ENCODE assay signal across 13 cellular contexts in genomic region chr16:4496305-4496704, GRCh38. TPM values are rescaled to one million over a fixed set of nuclear protein-coding genes. Genes with fewer than 3 reads are reported as not detected.
DNase-seq lines count a peak whose midpoint lies in the region; ATAC-seq, FAIRE-seq and TF ChIP-seq lines count a peak whose summit lies in the region.
"Had no signal": no experiment of that assay in that cellular context is flagged by ENCODE, and none has a peak within 500 bp of the region (broad histone marks: within the 10 kb centered on the region; RNA-seq: fewer than 3 reads in every experiment).

No MANE protein-coding gene starts in this region.

- peak overlapping the region; percentile 73 to 83 (median 77) for H3K27ac ChIP-seq in esophagus squamous epithelium

- H3K27me3 ChIP-seq in esophagus squamous epithelium: no peaks in the 10 kb centered on the region

- H3K4me3 ChIP-seq in esophagus squamous epithelium: no peak overlapping the region
- H3K4me3 ChIP-seq: A549 had no signal

- CTCF ChIA-PET in activated CD8-positive, alpha-beta T cell treated with anti-CD3 and anti-CD28 coated beads for 36 hours (lab: Charles Lee): interaction anchor here (1.1 to 1.7 kb wide), 2 partner anchors 11 to 18 kb away, joined by 3 to 4 read pairs; no protein-coding TSS in a partner anchor
- CTCF ChIA-PET in activated CD8-positive, alpha-beta T cell treated with anti-CD3 and anti-CD28 coated beads, Interleukin-2, amount 10 ng/mL, durations not matched to agents 7 days and 5 days (lab: Charles Lee): no interaction called here

- H3K4me1 ChIP-seq in esophagus squamous epithelium: peaks cover 18 to 73% (median 45%) of the 10 kb centered on the region in 3 donors

- H3K27ac Mint-ChIP-seq in activated CD8-positive, alpha-beta T cell treated with anti-CD3 and anti-CD28 coated beads for 36 hours: peak overlapping the region; percentile 58
- H3K27ac Mint-ChIP-seq in activated CD8-positive, alpha-beta T cell treated with anti-CD3 and anti-CD28 coated beads, Interleukin-2, amount 10 ng/mL, durations not matched to agents 7 days and 5 days: no peak overlapping the region
- H3K27ac Mint-ChIP-seq in stimulated activated naive B cell treated with anti-CD40 and anti-IgM and Interleukin-4, amounts not matched to agents 10 μg/mL and 1 μg/mL and 100 μg/mL, for 72 hours: peak overlapping the region; percentile 20
- H3K27ac Mint-ChIP-seq: stimulated activated naive CD8-positive, alpha-beta T cell treated with anti-CD3 and anti-CD28 coated beads, Interleukin-15, Interleukin-2, amounts not matched to agents 100 ng/mL and 50 ng/mL, for 24 hours had no signal

- H3K4me1 Mint-ChIP-seq in activated CD8-positive, alpha-beta T cell treated with anti-CD3 and anti-CD28 coated beads for 36 hours (ENCODE audit: low read depth): peaks cover 79% of the 10 kb centered on the region
- H3K4me1 Mint-ChIP-seq in activated CD8-positive, alpha-beta T cell treated with anti-CD3 and anti-CD28 coated beads, Interleukin-2, amount 10 ng/mL, durations not matched to agents 7 days and 5 days (ENCODE audit: low read depth): peaks cover 61% of the 10 kb centered on the region
- H3K4me1 Mint-ChIP-seq in stimulated activated naive B cell treated with anti-CD40 and anti-IgM and Interleukin-4, amounts not matched to agents 10 μg/mL and 1 μg/mL and 100 μg/mL, for 72 hours: peaks cover 15 to 34% of the 10 kb centered on the region in 2 donors

- no peak overlapping the region for H3K4me3 Mint-ChIP-seq in activated CD8-positive, alpha-beta T cell treated with anti-CD3 and anti-CD28 coated beads for 36 hours
- no peak overlapping the region for H3K4me3 Mint-ChIP-seq in activated CD8-positive, alpha-beta T cell treated with anti-CD3 and anti-CD28 coated beads, Interleukin-2, amount 10 ng/mL, durations not matched to agents 7 days and 5 days
- H3K4me3 Mint-ChIP-seq in stimulated activated naive B cell treated with anti-CD40 and anti-IgM and Interleukin-4, amounts not matched to agents 10 μg/mL and 1 μg/mL and 100 μg/mL, for 72 hours: no peak overlapping the region
- H3K4me3 Mint-ChIP-seq: stimulated activated naive CD8-positive, alpha-beta T cell treated with anti-CD3 and anti-CD28 coated beads, Interleukin-15, Interleukin-2, amounts not matched to agents 100 ng/mL and 50 ng/mL, for 24 hours had no signal

- no peaks in the 10 kb centered on the region for H3K9me3 ChIP-seq in esophagus squamous epithelium
- H3K9me3 ChIP-seq: A549 had no signal

- peaks cover 0 to 17% (median 0%) of the 10 kb centered on the region in 3 donors for H3K36me3 ChIP-seq in esophagus squamous epithelium

- WGBS in esophagus squamous epithelium, 2 donors: 43 to 52% methylated on average over 4 of the region's 4 CpGs

- TF ChIP-seq CTCF in activated CD8-positive, alpha-beta T cell treated with anti-CD3 and anti-CD28 coated beads for 36 hours (IDR thresholded peaks at IDR 0.05): no peak
- TF ChIP-seq CTCF in esophagus squamous epithelium (IDR thresholded peaks at IDR 0.05): no peak

- no peak for DNase-seq in activated CD8-positive, alpha-beta T cell treated with anti-CD3 and anti-CD28 coated beads for 36 hours
- DNase-seq in activated CD8-positive, alpha-beta T cell treated with anti-CD3 and anti-CD28 coated beads, Interleukin-2, amount 10 ng/mL, durations not matched to agents 7 days and 5 days: no peak
- DNase-seq in RCC 7860 (ENCODE audit: low spot score) (peak; percentile 95), esophagus squamous epithelium (lab: John Stamatoyannopoulos, UW) (no peak), NCI-H345 (lab: John Stamatoyannopoulos, UW) (no peak), occipital lobe (lab: John Stamatoyannopoulos, UW) (no peak)
- DNase-seq in stimulated activated naive B cell treated with anti-CD40 and anti-IgM and Interleukin-4, amounts not matched to agents 10 μg/mL and 1 μg/mL and 100 μg/mL, for 72 hours: no peak
- DNase-seq: DMS79 had no signal

- H3K27me3 Mint-ChIP-seq in activated CD8-positive, alpha-beta T cell treated with anti-CD3 and anti-CD28 coated beads for 36 hours: no peaks in the 10 kb centered on the region
- no peaks in the 10 kb centered on the region for H3K27me3 Mint-ChIP-seq in activated CD8-positive, alpha-beta T cell treated with anti-CD3 and anti-CD28 coated beads, Interleukin-2, amount 10 ng/mL, durations not matched to agents 7 days and 5 days (ENCODE audit: low read depth)
- no peaks in the 10 kb centered on the region for H3K27me3 Mint-ChIP-seq in stimulated activated naive B cell treated with anti-CD40 and anti-IgM and Interleukin-4, amounts not matched to agents 10 μg/mL and 1 μg/mL and 100 μg/mL, for 72 hours
- H3K27me3 Mint-ChIP-seq: IgD-negative memory B cell; stimulated activated naive CD8-positive, alpha-beta T cell treated with anti-CD3 and anti-CD28 coated beads, Interleukin-15, Interleukin-2, amounts not matched to agents 100 ng/mL and 50 ng/mL, for 24 hours had no signal

- peaks cover 34% of the 10 kb centered on the region for H3K36me3 Mint-ChIP-seq in activated CD8-positive, alpha-beta T cell treated with anti-CD3 and anti-CD28 coated beads for 36 hours (ENCODE audit: low read depth)
- H3K36me3 Mint-ChIP-seq in activated CD8-positive, alpha-beta T cell treated with anti-CD3 and anti-CD28 coated beads, Interleukin-2, amount 10 ng/mL, durations not matched to agents 7 days and 5 days (ENCODE audit: low read depth): peaks cover 50% of the 10 kb centered on the region
- peaks cover 12 to 21% of the 10 kb centered on the region in 2 donors for H3K36me3 Mint-ChIP-seq in stimulated activated naive B cell treated with anti-CD40 and anti-IgM and Interleukin-4, amounts not matched to agents 10 μg/mL and 1 μg/mL and 100 μg/mL, for 72 hours

- peak; percentile 90 for FAIRE-seq in RCC 7860 (lab: Jason Lieb, UNC)
- FAIRE-seq: A549 had no signal

- ATAC-seq in activated CD8-positive, alpha-beta T cell treated with anti-CD3 and anti-CD28 coated beads for 36 hours: peak; percentile 62
- ATAC-seq in activated CD8-positive, alpha-beta T cell treated with anti-CD3 and anti-CD28 coated beads, Interleukin-2, amount 10 ng/mL, durations not matched to agents 7 days and 5 days: no peak
- ATAC-seq in stimulated activated naive B cell treated with anti-CD40 and anti-IgM and Interleukin-4, amounts not matched to agents 10 μg/mL and 1 μg/mL and 100 μg/mL, for 72 hours (replicated peaks): no peak
- ATAC-seq in GM19463 (IDR thresholded peaks at IDR 0.05; ENCODE audit: unreplicated experiment): no peak

- POLR2A ChIA-PET in activated CD8-positive, alpha-beta T cell treated with anti-CD3 and anti-CD28 coated beads for 36 hours (lab: Charles Lee): no interaction called here
- POLR2A ChIA-PET in activated CD8-positive, alpha-beta T cell treated with anti-CD3 and anti-CD28 coated beads, Interleukin-2, amount 10 ng/mL, durations not matched to agents 7 days and 5 days (lab: Charles Lee): interaction anchor here (1.2 kb wide), 1 partner anchor 9 kb away, joined by 3 read pairs; no protein-coding TSS in a partner anchor

- intact Hi-C loops in activated CD8-positive, alpha-beta T cell treated with anti-CD3 and anti-CD28 coated beads for 36 hours (cut with micrococcal nuclease): no loop called here
- intact Hi-C loops in esophagus squamous epithelium (cut with DNase I): no loop called here

- no peaks in the 10 kb centered on the region for H3K9me3 Mint-ChIP-seq in activated CD8-positive, alpha-beta T cell treated with anti-CD3 and anti-CD28 coated beads for 36 hours
- H3K9me3 Mint-ChIP-seq in activated CD8-positive, alpha-beta T cell treated with anti-CD3 and anti-CD28 coated beads, Interleukin-2, amount 10 ng/mL, durations not matched to agents 7 days and 5 days (ENCODE audit: insufficient read depth): no peaks in the 10 kb centered on the region
- no peaks in the 10 kb centered on the region for H3K9me3 Mint-ChIP-seq in stimulated activated naive B cell treated with anti-CD40 and anti-IgM and Interleukin-4, amounts not matched to agents 10 μg/mL and 1 μg/mL and 100 μg/mL, for 72 hours
- H3K9me3 Mint-ChIP-seq: IgD-negative memory B cell; stimulated activated naive CD8-positive, alpha-beta T cell treated with anti-CD3 and anti-CD28 coated beads, Interleukin-15, Interleukin-2, amounts not matched to agents 100 ng/mL and 50 ng/mL, for 24 hours had no signal

- TF ChIP-seq POLR2A in esophagus squamous epithelium (IDR thresholded peaks at IDR 0.05): no peak

RNA-seq across cellular contexts. Expression of gene HMOX2, which starts 20.1 kb away (rescaled TPM):
- total RNA-seq in activated CD8-positive, alpha-beta T cell treated with anti-CD3 and anti-CD28 coated beads for 36 hours: 10 to 100 TPM; 64.7 to 65.4 TPM
- 10 to 100 TPM; 92.6 to 97.4 TPM for total RNA-seq in activated CD8-positive, alpha-beta T cell treated with anti-CD3 and anti-CD28 coated beads, Interleukin-2, amount 10 ng/mL, durations not matched to agents 7 days and 5 days
- 10 to 100 TPM; 46.9 to 94.0 (median 75.0) TPM for total RNA-seq in esophagus squamous epithelium
- 27.0 TPM for total RNA-seq in occipital lobe

RNA-seq across cellular contexts. Expression of gene NMRAL1, which starts 21.9 kb away (rescaled TPM):
- 10 to 100 TPM; 45.3 to 53.6 TPM for total RNA-seq in activated CD8-positive, alpha-beta T cell treated with anti-CD3 and anti-CD28 coated beads for 36 hours
- 10 to 100 TPM; 53.6 to 55.6 TPM for total RNA-seq in activated CD8-positive, alpha-beta T cell treated with anti-CD3 and anti-CD28 coated beads, Interleukin-2, amount 10 ng/mL, durations not matched to agents 7 days and 5 days
- total RNA-seq in esophagus squamous epithelium: 10 to 100 TPM; 25.4 to 55.5 (median 34.9) TPM
- 51.2 TPM for total RNA-seq in occipital lobe

RNA-seq across cellular contexts. Expression of gene CDIP1, which starts 42.3 kb away (rescaled TPM):
- 10 to 100 TPM; 31.9 to 32.2 TPM for total RNA-seq in activated CD8-positive, alpha-beta T cell treated with anti-CD3 and anti-CD28 coated beads for 36 hours
- total RNA-seq in activated CD8-positive, alpha-beta T cell treated with anti-CD3 and anti-CD28 coated beads, Interleukin-2, amount 10 ng/mL, durations not matched to agents 7 days and 5 days: 10 to 100 TPM; 44.0 to 48.7 TPM
- 10 to 100 TPM; 10.2 to 26.5 (median 16.5) TPM for total RNA-seq in esophagus squamous epithelium
- 11.1 TPM for total RNA-seq in occipital lobe

RNA-seq across cellular contexts. Expression of gene C16orf96, which starts 59.8 kb away (rescaled TPM):
- under 1 TPM; 0.16 to 0.32 TPM for total RNA-seq in activated CD8-positive, alpha-beta T cell treated with anti-CD3 and anti-CD28 coated beads for 36 hours
- under 1 TPM; 0.13 TPM for total RNA-seq in activated CD8-positive, alpha-beta T cell treated with anti-CD3 and anti-CD28 coated beads, Interleukin-2, amount 10 ng/mL, durations not matched to agents 7 days and 5 days
- total RNA-seq in esophagus squamous epithelium (under 1 TPM in 3 of 4 donors, not detected in 1; 0.04 to 0.19 (median 0.06) TPM), occipital lobe (not detected)
- total RNA-seq: kidney epithelial cell had no signal
